In genomic region chr17:57767561-57767960, GRCh38 we compare ENCODE assay signal across 30 cellular contexts. TPM values are rescaled to one million over a fixed set of nuclear protein-coding genes. Genes with fewer than 3 reads are reported as not detected.
"Had no signal": no experiment of that assay in that cellular context is flagged by ENCODE, and none has a peak within 500 bp of the region (broad histone marks: within the 10 kb centered on the region; RNA-seq: fewer than 3 reads in every experiment).

No MANE protein-coding gene starts in this region.

- H3K36me3 ChIP-seq: ascending aorta had no signal

- H3K4me1 ChIP-seq: ascending aorta, body of pancreas had no signal

- H3K27ac ChIP-seq: ascending aorta, body of pancreas, KMS-11, SK-N-MC had no signal

- H3K27me3 ChIP-seq: ascending aorta, body of pancreas had no signal

- H3K27ac Mint-ChIP-seq: activated CD4-positive, alpha-beta memory T cell treated with anti-CD3 and anti-CD28 coated beads, Interleukin-2, amount 10 ng/mL, durations not matched to agents 7 days and 5 days; activated CD4-positive, alpha-beta T cell treated with anti-CD3 and anti-CD28 coated beads for 36 hours; activated naive CD4-positive, alpha-beta T cell treated with anti-CD3 and anti-CD28 coated beads, Interleukin-2, amount 50 U/mL, for 72 hours; activated naive CD8-positive, alpha-beta T cell treated with anti-CD3 and anti-CD28 coated beads, Interleukin-2, amount 50 U/mL, for 24 hours; activated T-cell treated with anti-CD3 and anti-CD28 coated beads, Interleukin-2, amount 50 U/mL, for 72 hours; T-cell had no signal

- H3K4me1 Mint-ChIP-seq: activated CD4-positive, alpha-beta memory T cell treated with anti-CD3 and anti-CD28 coated beads, Interleukin-2, amount 10 ng/mL, durations not matched to agents 7 days and 5 days; activated CD4-positive, alpha-beta T cell treated with anti-CD3 and anti-CD28 coated beads for 36 hours; activated naive CD8-positive, alpha-beta T cell treated with anti-CD3 and anti-CD28 coated beads, Interleukin-2, amount 50 U/mL, for 24 hours; T-cell had no signal

- DNase-seq: activated CD4-positive, alpha-beta memory T cell treated with anti-CD3 and anti-CD28 coated beads, Interleukin-2, amount 10 ng/mL, durations not matched to agents 7 days and 5 days; activated CD4-positive, alpha-beta T cell treated with anti-CD3 and anti-CD28 coated beads for 36 hours; activated CD4-positive, alpha-beta T cell treated with anti-CD3 and anti-CD28 coated beads, Interleukin-2, amount 50 U/mL, for 1 hour; activated CD8-positive, alpha-beta memory T cell treated with anti-CD3 and anti-CD28 coated beads, Interleukin-2, amount 50 U/mL, for 4 hours; activated naive CD4-positive, alpha-beta T cell; activated naive CD8-positive, alpha-beta T cell treated with anti-CD3 and anti-CD28 coated beads, Interleukin-2, amount 50 U/mL, for 24 hours; activated T-cell treated with anti-CD3 and anti-CD28 coated beads, Interleukin-2, amount 50 U/mL, for 72 hours; amniotic stem cell; body of pancreas; central memory CD4-positive, alpha-beta T cell; NCI-H1092 treated with DMSO at 0.1 percent for 48 hours; NCI-H1417 treated with DMSO at 0.1 percent for 48 hours; NCI-H1694; NCI-H2029 treated with DMSO at 0.1 percent for 48 hours; NCI-H345; NCI-H510A; NCI-H526 treated with DMSO at 0.1 percent for 48 hours; NCI-H82; RPMI8226; T-cell; T-helper 2 cell; T1000 had no signal

- ATAC-seq: activated CD4-positive, alpha-beta T cell treated with anti-CD3 and anti-CD28 coated beads for 36 hours; activated naive CD4-positive, alpha-beta T cell treated with anti-CD3 and anti-CD28 coated beads, Interleukin-2, amount 50 U/mL, for 72 hours; activated naive CD8-positive, alpha-beta T cell treated with anti-CD3 and anti-CD28 coated beads, Interleukin-2, amount 50 U/mL, for 24 hours; activated T-cell treated with anti-CD3 and anti-CD28 coated beads, Interleukin-2, amount 50 U/mL, for 72 hours; body of pancreas; Right ventricle myocardium inferior; T-cell had no signal

- H3K9me3 Mint-ChIP-seq: activated CD4-positive, alpha-beta memory T cell treated with anti-CD3 and anti-CD28 coated beads, Interleukin-2, amount 10 ng/mL, durations not matched to agents 7 days and 5 days; activated naive CD4-positive, alpha-beta T cell treated with anti-CD3 and anti-CD28 coated beads, Interleukin-2, amount 50 U/mL, for 72 hours; activated naive CD8-positive, alpha-beta T cell treated with anti-CD3 and anti-CD28 coated beads, Interleukin-2, amount 50 U/mL, for 24 hours; activated T-cell treated with anti-CD3 and anti-CD28 coated beads, Interleukin-2, amount 50 U/mL, for 72 hours; T-cell had no signal

- H3K9me3 ChIP-seq: ascending aorta, body of pancreas had no signal

- H3K4me3 ChIP-seq: ascending aorta, body of pancreas, SK-N-MC had no signal

- H3K36me3 Mint-ChIP-seq: activated naive CD4-positive, alpha-beta T cell treated with anti-CD3 and anti-CD28 coated beads, Interleukin-2, amount 50 U/mL, for 72 hours; T-cell had no signal

- H3K4me3 Mint-ChIP-seq: activated CD4-positive, alpha-beta memory T cell treated with anti-CD3 and anti-CD28 coated beads, Interleukin-2, amount 10 ng/mL, durations not matched to agents 7 days and 5 days; activated CD4-positive, alpha-beta T cell treated with anti-CD3 and anti-CD28 coated beads for 36 hours; activated naive CD8-positive, alpha-beta T cell treated with anti-CD3 and anti-CD28 coated beads, Interleukin-2, amount 50 U/mL, for 24 hours; activated T-cell treated with anti-CD3 and anti-CD28 coated beads, Interleukin-2, amount 50 U/mL, for 72 hours; T-cell had no signal

RNA-seq across cellular contexts. Expression of gene CCDC182, which starts 22.5 kb away (rescaled TPM):
- total RNA-seq: activated CD4-positive, alpha-beta memory T cell treated with anti-CD3 and anti-CD28 coated beads, Interleukin-2, amount 10 ng/mL, durations not matched to agents 7 days and 5 days; activated CD4-positive, alpha-beta T cell treated with anti-CD3 and anti-CD28 coated beads for 36 hours; activated naive CD4-positive, alpha-beta T cell treated with anti-CD3 and anti-CD28 coated beads, Interleukin-2, amount 50 U/mL, for 72 hours; activated T-cell treated with anti-CD3 and anti-CD28 coated beads, Interleukin-2, amount 50 U/mL, for 72 hours; ascending aorta; body of pancreas; bronchial epithelial cell; MCF 10A; OCI-LY7; Right ventricle myocardium inferior; T-cell had no signal
